Comparison of ENCODE assay signal across 11 cellular contexts in the genomic region with DNA sequence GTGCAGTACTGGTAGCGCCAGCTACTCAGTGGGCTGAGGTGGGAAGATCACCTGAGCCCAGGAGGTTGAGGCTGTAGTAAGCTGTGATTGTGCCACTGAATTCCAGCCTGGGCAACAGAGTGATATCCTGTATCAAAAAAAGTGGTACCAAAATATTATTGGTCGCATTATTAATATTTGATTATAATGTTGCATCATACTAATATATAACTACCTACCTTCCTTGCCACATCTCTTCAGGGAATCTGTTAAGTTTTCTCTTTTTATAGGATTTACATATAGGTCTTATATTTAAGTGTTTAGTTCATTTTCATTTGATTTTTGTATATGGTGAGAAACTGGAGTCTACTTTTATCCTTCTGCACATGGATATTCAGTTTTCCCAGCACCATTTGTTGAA.
"Had no signal": no experiment of that assay in that cellular context is flagged by ENCODE, and none has a peak within 500 bp of the region (broad histone marks: within the 10 kb centered on the region; RNA-seq: fewer than 3 reads in every experiment).

No MANE protein-coding gene starts in this region.

- H3K4me2 ChIP-seq: GM23338 had no signal

- ATAC-seq: GM23338, HCT116 had no signal

- H3K9ac ChIP-seq: GM23248 had no signal

- H3K4me3 ChIP-seq: GM23248, GM23338, HAP-1 had no signal

- H3K4me1 Mint-ChIP-seq: GM23338, H9 had no signal

- DNase-seq: GM23248, GOT3, H7, H9, HCEC 1CT, HFFc6 had no signal

- H2AFZ ChIP-seq: GM23248, GM23338 had no signal

- H3K27ac ChIP-seq: GM23248 had no signal

- H3K4me3 Mint-ChIP-seq: GM23338, H9, HFFc6 had no signal

- FAIRE-seq: H1, H54 had no signal

- H3K27ac Mint-ChIP-seq: GM23338, H9, HFFc6 had no signal

- H3K36me3 ChIP-seq: HAP-1 had no signal

- H3K4me1 ChIP-seq: HAP-1 had no signal

- H3K9me3 ChIP-seq: HAP-1 had no signal
